ENCODE assay signal across 1 cellular context in genomic region chr7:127717502-127718125, GRCh38.
TF ChIP-seq lines count a peak whose summit lies in the region.

No MANE protein-coding gene starts in this region.

TF ChIP-seq in IMR-90, 13 proteins besides CTCF, POLR2A, EP300 and RAD21:
- no peak for TF ChIP-seq MAZ (IDR thresholded peaks at IDR 0.05; ENCODE audit: borderline replicate concordance, low read depth, low read length)
- no peak for TF ChIP-seq MAFK (IDR thresholded peaks at IDR 0.05; ENCODE audit: low read depth, low read length)
- TF ChIP-seq RFX5 (IDR thresholded peaks at IDR 0.05; ENCODE audit: low read depth, low read length), result no peak
- TF ChIP-seq MXI1 (IDR thresholded peaks at IDR 0.05; ENCODE audit: borderline replicate concordance, low read depth, low read length), result no peak
- no peak for TF ChIP-seq CEBPB (IDR thresholded peaks at IDR 0.05; ENCODE audit: low read depth, low read length)
- TF ChIP-seq ELK1 (IDR thresholded peaks at IDR 0.05; ENCODE audit: borderline replicate concordance, low read depth, low read length), result no peak
- TF ChIP-seq CHD1 (IDR thresholded peaks at IDR 0.05; ENCODE audit: low read depth, low read length), result no peak
- TF ChIP-seq USF2 (IDR thresholded peaks at IDR 0.05; ENCODE audit: low read depth, low read length), result no peak
- TF ChIP-seq NFE2L2 (IDR thresholded peaks at IDR 0.05; ENCODE audit: low read depth, low read length), result no peak
- no peak for TF ChIP-seq RCOR1 (IDR thresholded peaks at IDR 0.05; ENCODE audit: insufficient replicate concordance, low read length)
- TF ChIP-seq BHLHE40 (IDR thresholded peaks at IDR 0.05; ENCODE audit: low read depth, low read length), result no peak
- TF ChIP-seq FOS (IDR thresholded peaks at IDR 0.05; ENCODE audit: low read depth, low read length), result no peak
- TF ChIP-seq SMC3 (IDR thresholded peaks at IDR 0.05; ENCODE audit: low read depth, low read length), result no peak
